In genomic region chr5:122112063-122112462, GRCh38 we compare ENCODE assay signal across 36 cellular contexts. TPM values are rescaled to one million over a fixed set of nuclear protein-coding genes. Genes with fewer than 3 reads are reported as not detected.
"Had no signal": no experiment of that assay in that cellular context is flagged by ENCODE, and none has a peak within 500 bp of the region (broad histone marks: within the 10 kb centered on the region; RNA-seq: fewer than 3 reads in every experiment).

No MANE protein-coding gene starts in this region.

- H3K27ac ChIP-seq: adrenal gland, body of pancreas, brain microvascular endothelial cell, breast epithelium had no signal

- H3K9me3 ChIP-seq: adrenal gland, body of pancreas, breast epithelium had no signal

- H3K36me3 ChIP-seq: adrenal gland, brain microvascular endothelial cell, breast epithelium had no signal

- H3K36me3 Mint-ChIP-seq: activated CD4-positive, alpha-beta memory T cell treated with anti-CD3 and anti-CD28 coated beads for 36 hours; activated CD8-positive, alpha-beta memory T cell treated with anti-CD3 and anti-CD28 coated beads, Interleukin-2, amount 10 ng/mL, durations not matched to agents 7 days and 5 days; activated naive CD4-positive, alpha-beta T cell treated with anti-CD3 and anti-CD28 coated beads, Interleukin-2, amount 10 ng/mL, durations not matched to agents 7 days and 5 days; activated naive CD4-positive, alpha-beta T cell treated with anti-CD3 and anti-CD28 coated beads, Interleukin-2, amount 50 U/mL, for 24 hours; activated naive CD8-positive, alpha-beta T cell; activated naive CD8-positive, alpha-beta T cell treated with anti-CD3 and anti-CD28 coated beads, Interleukin-2, amount 10 ng/mL, durations not matched to agents 7 days and 5 days had no signal

- H3K4me1 ChIP-seq: adrenal gland, body of pancreas, breast epithelium had no signal

- H3K27ac Mint-ChIP-seq: activated B cell treated with CpG ODN at 0.5 μM for 24 hours; activated CD4-positive, alpha-beta memory T cell treated with anti-CD3 and anti-CD28 coated beads for 36 hours; activated CD4-positive, alpha-beta T cell treated with anti-CD3 and anti-CD28 coated beads, Interleukin-2, amount 10 ng/mL, durations not matched to agents 24 days and 14 days; activated CD8-positive, alpha-beta memory T cell treated with anti-CD3 and anti-CD28 coated beads, Interleukin-2, amount 10 ng/mL, durations not matched to agents 7 days and 5 days; activated CD8-positive, alpha-beta T cell treated with anti-CD3 and anti-CD28 coated beads for 36 hours; activated naive CD4-positive, alpha-beta T cell treated with anti-CD3 and anti-CD28 coated beads, Interleukin-2, amount 10 ng/mL, durations not matched to agents 7 days and 5 days; activated naive CD4-positive, alpha-beta T cell treated with anti-CD3 and anti-CD28 coated beads, Interleukin-2, amount 50 U/mL, for 24 hours; activated naive CD8-positive, alpha-beta T cell; activated naive CD8-positive, alpha-beta T cell treated with anti-CD3 and anti-CD28 coated beads, Interleukin-2, amount 10 ng/mL, durations not matched to agents 7 days and 5 days; activated T-cell treated with anti-CD3 and anti-CD28 coated beads, Interleukin-2, amount 50 U/mL, for 24 hours; activated T-helper 2 cell treated with anti-CD3 and anti-CD28 coated beads, Interferon-gamma antibody, Interleukin-2, Interleukin-4, amounts not matched to agents 10 μg/mL and 5 μg/mL and 100 μg/mL, durations not matched to agents 14 hours and 24 hours and 36 hours; T-helper 1 cell treated with Interleukin-12 subunit alpha and Interleukin-12 subunit beta and Interleukin-4 antibody, amounts not matched to agents 30 μg/mL and 1 μg/mL, for 36 hours; T-helper 2 cell treated with Interferon-gamma antibody and Interleukin-4, amounts not matched to agents 5 μg/mL and 100 μg/mL, for 36 hours had no signal

- DNase-seq: activated B cell treated with CpG ODN at 0.5 μM for 24 hours; activated CD4-positive, alpha-beta memory T cell treated with anti-CD3 and anti-CD28 coated beads for 36 hours; activated CD4-positive, alpha-beta T cell treated with anti-CD3 and anti-CD28 coated beads for 4 hours; activated CD4-positive, alpha-beta T cell treated with anti-CD3 and anti-CD28 coated beads, Interleukin-2, amount 10 ng/mL, durations not matched to agents 24 days and 14 days; activated CD4-positive, alpha-beta T cell treated with anti-CD3 and anti-CD28 coated beads, Interleukin-2, amount 50 U/mL, for 1 hour; activated CD4-positive, alpha-beta T cell treated with anti-CD3 and anti-CD28 coated beads, Interleukin-2, amount 50 U/mL, for 4 hours; activated CD4-positive, CD25-positive, alpha-beta regulatory T cell treated with anti-CD3 and anti-CD28 coated beads, Interleukin-2, amount 50 U/mL, for 72 hours; activated CD8-positive, alpha-beta memory T cell treated with anti-CD3 and anti-CD28 coated beads, Interleukin-2, amount 10 ng/mL, durations not matched to agents 7 days and 5 days; activated CD8-positive, alpha-beta memory T cell treated with anti-CD3 and anti-CD28 coated beads, Interleukin-2, amount 50 U/mL, for 48 hours; activated CD8-positive, alpha-beta T cell treated with anti-CD3 and anti-CD28 coated beads for 36 hours; activated effector memory CD4-positive, alpha-beta T cell treated with Interleukin-2 at 50 U/mL for 16 hours; activated gamma-delta T cell; activated naive CD4-positive, alpha-beta T cell treated with anti-CD3 and anti-CD28 coated beads, Interleukin-2, amount 10 ng/mL, durations not matched to agents 7 days and 5 days; activated naive CD4-positive, alpha-beta T cell treated with Interleukin-2 at 50 U/mL for 16 hours; activated naive CD8-positive, alpha-beta T cell treated with anti-CD3 and anti-CD28 coated beads, Interleukin-2, amount 10 ng/mL, durations not matched to agents 7 days and 5 days; activated T-cell treated with anti-CD3 and anti-CD28 coated beads, Interleukin-2, amount 50 U/mL, for 24 hours; activated T-cell treated with anti-CD3 and anti-CD28 coated beads, Interleukin-2, amount 50 U/mL, for 48 hours; adrenal gland; amniotic stem cell; aorta; body of pancreas; brain microvascular endothelial cell; central memory CD4-positive, alpha-beta T cell; SW 1271; T-helper 1 cell; T-helper 2 cell; T-helper 9 cell had no signal

- FAIRE-seq: astrocyte, TTC549 had no signal

- H3K27me3 Mint-ChIP-seq: activated B cell treated with CpG ODN at 0.5 μM for 24 hours; activated CD8-positive, alpha-beta T cell treated with anti-CD3 and anti-CD28 coated beads for 36 hours; activated naive CD8-positive, alpha-beta T cell had no signal

- H3K4me1 Mint-ChIP-seq: activated B cell treated with CpG ODN at 0.5 μM for 24 hours; activated CD4-positive, alpha-beta T cell treated with anti-CD3 and anti-CD28 coated beads, Interleukin-2, amount 10 ng/mL, durations not matched to agents 24 days and 14 days; activated CD8-positive, alpha-beta memory T cell treated with anti-CD3 and anti-CD28 coated beads, Interleukin-2, amount 10 ng/mL, durations not matched to agents 7 days and 5 days; activated naive CD4-positive, alpha-beta T cell treated with anti-CD3 and anti-CD28 coated beads, Interleukin-2, amount 10 ng/mL, durations not matched to agents 7 days and 5 days; activated naive CD4-positive, alpha-beta T cell treated with anti-CD3 and anti-CD28 coated beads, Interleukin-2, amount 50 U/mL, for 24 hours; activated naive CD8-positive, alpha-beta T cell treated with anti-CD3 and anti-CD28 coated beads, Interleukin-2, amount 10 ng/mL, durations not matched to agents 7 days and 5 days had no signal

- H3K4me3 ChIP-seq: adrenal gland, body of pancreas, breast epithelium had no signal

- H3K27me3 ChIP-seq: adrenal gland, body of pancreas, brain microvascular endothelial cell, breast epithelium had no signal

- H3K9me3 Mint-ChIP-seq: activated B cell treated with CpG ODN at 0.5 μM for 24 hours; activated CD4-positive, alpha-beta memory T cell treated with anti-CD3 and anti-CD28 coated beads for 36 hours; activated CD4-positive, alpha-beta T cell treated with anti-CD3 and anti-CD28 coated beads, Interleukin-2, amount 10 ng/mL, durations not matched to agents 24 days and 14 days; activated CD8-positive, alpha-beta T cell treated with anti-CD3 and anti-CD28 coated beads for 36 hours; activated naive CD4-positive, alpha-beta T cell treated with anti-CD3 and anti-CD28 coated beads, Interleukin-2, amount 10 ng/mL, durations not matched to agents 7 days and 5 days; activated naive CD4-positive, alpha-beta T cell treated with anti-CD3 and anti-CD28 coated beads, Interleukin-2, amount 50 U/mL, for 24 hours; activated naive CD8-positive, alpha-beta T cell treated with anti-CD3 and anti-CD28 coated beads, Interleukin-2, amount 10 ng/mL, durations not matched to agents 7 days and 5 days; activated T-cell treated with anti-CD3 and anti-CD28 coated beads, Interleukin-2, amount 50 U/mL, for 24 hours; activated T-helper 2 cell treated with anti-CD3 and anti-CD28 coated beads, Interferon-gamma antibody, Interleukin-2, Interleukin-4, amounts not matched to agents 10 μg/mL and 5 μg/mL and 100 μg/mL, durations not matched to agents 14 hours and 24 hours and 36 hours; T-helper 1 cell treated with Interleukin-12 subunit alpha and Interleukin-12 subunit beta and Interleukin-4 antibody, amounts not matched to agents 30 μg/mL and 1 μg/mL, for 36 hours; T-helper 2 cell treated with Interferon-gamma antibody and Interleukin-4, amounts not matched to agents 5 μg/mL and 100 μg/mL, for 36 hours had no signal

- ATAC-seq: activated CD8-positive, alpha-beta memory T cell treated with anti-CD3 and anti-CD28 coated beads, Interleukin-2, amount 10 ng/mL, durations not matched to agents 7 days and 5 days; activated CD8-positive, alpha-beta T cell treated with anti-CD3 and anti-CD28 coated beads for 36 hours; body of pancreas had no signal

- H3K4me3 Mint-ChIP-seq: activated B cell treated with CpG ODN at 0.5 μM for 24 hours; activated CD4-positive, alpha-beta memory T cell treated with anti-CD3 and anti-CD28 coated beads for 36 hours; activated CD4-positive, alpha-beta T cell treated with anti-CD3 and anti-CD28 coated beads, Interleukin-2, amount 10 ng/mL, durations not matched to agents 24 days and 14 days; activated CD8-positive, alpha-beta memory T cell treated with anti-CD3 and anti-CD28 coated beads, Interleukin-2, amount 10 ng/mL, durations not matched to agents 7 days and 5 days; activated CD8-positive, alpha-beta T cell treated with anti-CD3 and anti-CD28 coated beads for 36 hours; activated naive CD4-positive, alpha-beta T cell treated with anti-CD3 and anti-CD28 coated beads, Interleukin-2, amount 10 ng/mL, durations not matched to agents 7 days and 5 days; activated naive CD4-positive, alpha-beta T cell treated with anti-CD3 and anti-CD28 coated beads, Interleukin-2, amount 50 U/mL, for 24 hours; activated naive CD8-positive, alpha-beta T cell; activated naive CD8-positive, alpha-beta T cell treated with anti-CD3 and anti-CD28 coated beads, Interleukin-2, amount 10 ng/mL, durations not matched to agents 7 days and 5 days; activated T-cell treated with anti-CD3 and anti-CD28 coated beads, Interleukin-2, amount 50 U/mL, for 24 hours; T-helper 1 cell treated with Interleukin-12 subunit alpha and Interleukin-12 subunit beta and Interleukin-4 antibody, amounts not matched to agents 30 μg/mL and 1 μg/mL, for 36 hours; T-helper 2 cell treated with Interferon-gamma antibody and Interleukin-4, amounts not matched to agents 5 μg/mL and 100 μg/mL, for 36 hours had no signal

RNA-seq across cellular contexts. Expression of gene ZNF474, which starts 17.3 kb away (rescaled TPM):
- total RNA-seq: activated B cell treated with CpG ODN at 0.5 μM for 24 hours; activated CD4-positive, alpha-beta memory T cell treated with anti-CD3 and anti-CD28 coated beads for 36 hours; activated CD4-positive, alpha-beta T cell treated with anti-CD3 and anti-CD28 coated beads, Interleukin-2, amount 10 ng/mL, durations not matched to agents 24 days and 14 days; activated CD8-positive, alpha-beta T cell treated with anti-CD3 and anti-CD28 coated beads for 36 hours; activated T-helper 2 cell treated with anti-CD3 and anti-CD28 coated beads, Interferon-gamma antibody, Interleukin-2, Interleukin-4, amounts not matched to agents 10 μg/mL and 5 μg/mL and 100 μg/mL, durations not matched to agents 14 hours and 24 hours and 36 hours; body of pancreas; cardiac septum had no signal

RNA-seq across cellular contexts. Expression of gene LOX, which starts 34.0 kb away (rescaled TPM):
- total RNA-seq: activated B cell treated with CpG ODN at 0.5 μM for 24 hours; activated CD4-positive, alpha-beta memory T cell treated with anti-CD3 and anti-CD28 coated beads for 36 hours; activated CD8-positive, alpha-beta memory T cell treated with anti-CD3 and anti-CD28 coated beads, Interleukin-2, amount 10 ng/mL, durations not matched to agents 7 days and 5 days; activated CD8-positive, alpha-beta T cell treated with anti-CD3 and anti-CD28 coated beads for 36 hours; activated naive CD8-positive, alpha-beta T cell treated with anti-CD3 and anti-CD28 coated beads, Interleukin-2, amount 10 ng/mL, durations not matched to agents 7 days and 5 days; activated T-helper 2 cell treated with anti-CD3 and anti-CD28 coated beads, Interferon-gamma antibody, Interleukin-2, Interleukin-4, amounts not matched to agents 10 μg/mL and 5 μg/mL and 100 μg/mL, durations not matched to agents 14 hours and 24 hours and 36 hours had no signal
